Comparison of ENCODE assay signal across 28 cellular contexts in the genomic region with DNA sequence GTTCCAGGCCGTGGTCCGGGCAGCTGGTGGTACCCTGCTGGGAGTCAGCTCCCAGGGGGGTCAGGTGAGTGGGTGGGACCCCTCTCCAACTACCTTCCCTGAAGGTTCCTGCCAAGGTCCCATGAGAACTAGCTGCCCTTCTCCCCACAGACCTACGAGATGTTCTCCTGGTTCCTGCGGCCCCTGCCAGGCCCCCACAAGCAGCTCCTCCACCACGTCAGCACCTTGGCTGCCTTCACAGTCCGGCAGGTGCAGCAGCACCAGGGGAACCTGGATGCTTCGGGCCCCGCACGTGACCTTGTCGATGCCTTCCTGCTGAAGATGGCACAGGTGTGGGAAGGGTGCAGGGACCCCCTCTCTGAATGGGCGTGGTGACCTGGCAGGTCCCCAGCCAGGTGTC. TPM values are rescaled to one million over a fixed set of nuclear protein-coding genes. Genes with fewer than 3 reads are reported as not detected.
"Had no signal": no experiment of that assay in that cellular context is flagged by ENCODE, and none has a peak within 500 bp of the region (broad histone marks: within the 10 kb centered on the region; RNA-seq: fewer than 3 reads in every experiment).

No MANE protein-coding gene starts in this region.

- FAIRE-seq: keratinocyte had no signal

- H3K27me3 ChIP-seq: upper lobe of right lung, vagina had no signal

- H3K9me3 Mint-ChIP-seq: endodermal cell; naive thymus-derived CD8-positive, alpha-beta T cell; nephron progenitor cell; stimulated activated naive CD8-positive, alpha-beta T cell treated with anti-CD3 and anti-CD28 coated beads, Interleukin-15, amount 100 ng/mL, for 72 hours had no signal

- H3K4me3 ChIP-seq: gastrocnemius medialis, lower lobe of right lung, prostate gland, right atrium auricular region, smooth muscle cell, suprapubic skin, transverse colon, upper lobe of right lung, vagina had no signal

- H3K27ac ChIP-seq: epithelial cell of prostate, gastrocnemius medialis, lower lobe of right lung, neutrophil, prostate gland, right atrium auricular region, suprapubic skin, transverse colon, upper lobe of right lung, vagina had no signal

- ATAC-seq: esophagus mucosa; gastrocnemius medialis; left ventricle myocardium superior; lower lobe of right lung; naive thymus-derived CD8-positive, alpha-beta T cell; sciatic nerve; stimulated activated naive CD8-positive, alpha-beta T cell treated with anti-CD3 and anti-CD28 coated beads, Interleukin-15, amount 100 ng/mL, for 72 hours; upper lobe of right lung had no signal

- H3K36me3 Mint-ChIP-seq: naive thymus-derived CD8-positive, alpha-beta T cell had no signal

- DNase-seq: effector CD8-positive, alpha-beta T cell; endodermal cell; foreskin fibroblast; gastrocnemius medialis; head of caudate nucleus; left ventricle myocardium superior; lower lobe of right lung; nephron progenitor cell; stimulated activated CD4-positive, alpha-beta T cell treated with anti-CD3 and anti-CD28 coated beads, Interleukin-12 subunit alpha, Interleukin-12 subunit beta, amount 100 ng/mL, for 4 hours; stimulated activated CD4-positive, alpha-beta T cell treated with anti-CD3 and anti-CD28 coated beads, Interleukin-1b, Interleukin-23, amount 100 ng/mL, for 48 hours; stimulated activated CD4-positive, alpha-beta T cell treated with anti-CD3 and anti-CD28 coated beads, Interleukin-4, amount 100 ng/mL, for 1 hour; stimulated activated CD8-positive, alpha-beta memory T cell treated with anti-CD3 and anti-CD28 coated beads, Interleukin-4, amount 100 ng/mL, for 48 hours; stimulated activated naive CD4-positive, alpha-beta T cell; stimulated activated naive CD8-positive, alpha-beta T cell treated with anti-CD3 and anti-CD28 coated beads, Interleukin-15, amount 100 ng/mL, for 72 hours; transverse colon; upper lobe of right lung had no signal

- H3K27ac Mint-ChIP-seq: endodermal cell had no signal

- H3K4me1 ChIP-seq: gastrocnemius medialis, prostate gland, right atrium auricular region had no signal

- H3K4me2 ChIP-seq: smooth muscle cell had no signal

- H3K9me3 ChIP-seq: gastrocnemius medialis, lower lobe of right lung, neutrophil, prostate gland, right atrium auricular region, suprapubic skin, transverse colon, upper lobe of right lung, vagina had no signal

- H3K36me3 ChIP-seq: gastrocnemius medialis, lower lobe of right lung, neutrophil, prostate gland, right atrium auricular region, suprapubic skin, transverse colon, upper lobe of right lung, vagina had no signal

- H3K4me3 Mint-ChIP-seq: endodermal cell; naive thymus-derived CD8-positive, alpha-beta T cell; nephron progenitor cell; stimulated activated naive CD8-positive, alpha-beta T cell treated with anti-CD3 and anti-CD28 coated beads, Interleukin-15, amount 100 ng/mL, for 72 hours had no signal

RNA-seq across cellular contexts. Expression of a gene that starts 5.5 kb away (rescaled TPM):
- total RNA-seq: myocyte; naive thymus-derived CD8-positive, alpha-beta T cell had no signal
- polyA plus RNA-seq: naive thymus-derived CD8-positive, alpha-beta T cell had no signal

RNA-seq across cellular contexts. Expression of a gene that starts 20.5 kb away (rescaled TPM):
- total RNA-seq: naive thymus-derived CD8-positive, alpha-beta T cell had no signal
